ENCODE assay signal across 25 cellular contexts in the genomic region with DNA sequence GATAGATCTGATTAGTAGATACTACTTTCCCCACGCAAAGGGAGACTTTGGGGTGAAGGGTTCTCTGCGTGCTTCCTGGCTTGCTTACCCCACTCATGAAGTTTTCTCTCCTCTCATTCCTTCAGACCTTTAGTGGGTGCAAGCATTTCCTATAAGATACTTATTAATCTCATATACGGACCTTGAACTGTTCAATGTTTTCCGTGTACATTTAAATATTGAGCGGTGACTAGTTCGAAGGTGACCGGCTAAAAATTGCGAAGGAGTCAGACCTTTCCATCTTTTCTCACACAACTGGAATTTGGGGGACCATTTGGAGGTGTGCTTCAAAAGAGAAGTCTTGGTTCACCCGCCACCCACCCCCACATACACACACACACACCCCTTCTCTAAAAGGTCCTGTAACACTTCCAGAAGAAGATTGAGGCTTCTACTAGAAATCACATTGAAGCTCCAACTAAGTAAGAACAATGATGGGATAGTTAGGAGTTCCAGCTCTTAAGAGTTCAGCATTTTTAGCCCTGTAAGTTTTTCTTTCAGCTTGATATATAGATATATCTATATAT. TPM values are rescaled to one million over a fixed set of nuclear protein-coding genes. Genes with fewer than 3 reads are reported as not detected.
"Had no signal": no experiment of that assay in that cellular context is flagged by ENCODE, and none has a peak within 500 bp of the region (broad histone marks: within the 10 kb centered on the region; RNA-seq: fewer than 3 reads in every experiment).

No MANE protein-coding gene starts in this region.

- H3K27ac ChIP-seq: ascending aorta, epithelial cell of prostate, foreskin keratinocyte, left ventricle myocardium inferior, right atrium auricular region, stomach, thoracic aorta had no signal

- H3K4me3 ChIP-seq: ascending aorta, left ventricle myocardium inferior, right atrium auricular region, stomach, thoracic aorta had no signal

- H3K27ac Mint-ChIP-seq: progenitor cell of endocrine pancreas had no signal

- H3K9me3 Mint-ChIP-seq: neural crest cell had no signal

- H3K4me1 ChIP-seq: foreskin keratinocyte had no signal

- ATAC-seq: foreskin keratinocyte had no signal

- H3K36me3 ChIP-seq: ascending aorta, left ventricle myocardium inferior, right atrium auricular region, stomach, thoracic aorta had no signal

- H3K9me3 ChIP-seq: ascending aorta, left ventricle myocardium inferior, right atrium auricular region, thoracic aorta had no signal

- DNase-seq: activated CD4-positive, alpha-beta T cell treated with anti-CD3 and anti-CD28 coated beads, Interleukin-2, amount 50 U/mL, for 1 hour; activated CD4-positive, CD25-positive, alpha-beta regulatory T cell treated with anti-CD3 and anti-CD28 coated beads, Interleukin-2, amount 50 U/mL, for 72 hours; activated CD8-positive, alpha-beta memory T cell treated with anti-CD3 and anti-CD28 coated beads, Interleukin-2, amount 50 U/mL, for 4 hours; activated effector memory CD4-positive, alpha-beta T cell treated with anti-CD3 and anti-CD28 coated beads, Interleukin-2, amount 50 U/mL, for 16 hours; activated naive CD4-positive, alpha-beta T cell treated with anti-CD3 and anti-CD28 coated beads, Interleukin-2, amount 50 U/mL, for 16 hours; activated T-cell treated with anti-CD3 and anti-CD28 coated beads, Interleukin-2, amount 50 U/mL, for 48 hours; dermis blood vessel endothelial cell; foreskin keratinocyte; left ventricle myocardium inferior; mammary epithelial cell; small intestine; stimulated activated CD4-positive, alpha-beta T cell treated with anti-CD3 and anti-CD28 coated beads, Interleukin-4, amount 100 ng/mL, for 1 hour; stomach had no signal

RNA-seq across cellular contexts. Expression of gene FOXG1, which starts 6.1 kb away (rescaled TPM):
- total RNA-seq: ascending aorta; chondrocyte; dermis blood vessel endothelial cell; fibroblast of lung; foreskin keratinocyte; left ventricle myocardium inferior; mammary epithelial cell; myocyte; neural crest cell; osteoblast; right atrium auricular region; T-helper 1 cell treated with Interleukin-12 subunit alpha and Interleukin-12 subunit beta and Interleukin-4 antibody, amounts not matched to agents 30 ng/mL and 1 ng/mL, for 36 hours; ureter had no signal
- polyA plus RNA-seq: fibroblast of lung, foreskin keratinocyte, mammary epithelial cell had no signal
